ENCODE assay signal across 9 cellular contexts in genomic region chr3:124774305-124774673, GRCh38. TPM values are rescaled to one million over a fixed set of nuclear protein-coding genes. Genes with fewer than 3 reads are reported as not detected.
DNase-seq lines count a peak whose midpoint lies in the region; ATAC-seq and TF ChIP-seq lines count a peak whose summit lies in the region.
"Had no signal": no experiment of that assay in that cellular context is flagged by ENCODE, and none has a peak within 500 bp of the region (broad histone marks: within the 10 kb centered on the region; RNA-seq: fewer than 3 reads in every experiment).

No MANE protein-coding gene starts in this region.

- H3K36me3 ChIP-seq in adrenal gland (replicated peaks in 1 of 2) (no peaks in the 10 kb centered on the region), iPS DF 6.9 (ENCODE audit: control insufficient read depth, insufficient read depth, low read length) (0 out of 2 replicates have a peak, but pooled peaks cover 4% of the 10 kb centered on the region)

- H3K27ac ChIP-seq in adrenal gland: peak overlapping the region in 1 of 5 donors; percentile 84
- H3K27ac ChIP-seq in iPS DF 6.9 (ENCODE audit: low read length): no peak overlapping the region
- peak overlapping the region in 11 of 21 experiments; percentile 5 to 67 (median 29) for H3K27ac ChIP-seq in skin epidermis

- H3K4me1 ChIP-seq in adrenal gland (replicated peaks in 1 of 2) (peaks cover 16 to 51% of the 10 kb centered on the region in 2 donors), iPS DF 6.9 (ENCODE audit: control insufficient read depth, insufficient read depth, low read length) (peaks cover 7% of the 10 kb centered on the region)

- H3K4me1 Mint-ChIP-seq in stimulated activated naive B cell treated with anti-CD40 and anti-IgM and Interleukin-4, amounts not matched to agents 10 μg/mL and 1 μg/mL and 100 μg/mL, for 72 hours: peaks cover 0 to 7% of the 10 kb centered on the region in 2 donors

- intact Hi-C loops in adrenal gland (cut with DNase I): no loop called here

- no peak overlapping the region for H3K27ac Mint-ChIP-seq in stimulated activated naive B cell treated with anti-CD40 and anti-IgM and Interleukin-4, amounts not matched to agents 10 μg/mL and 1 μg/mL and 100 μg/mL, for 72 hours
- H3K27ac Mint-ChIP-seq: activated CD8-positive, alpha-beta T cell treated with anti-CD3 and anti-CD28 coated beads, Interleukin-2, amount 10 ng/mL, durations not matched to agents 7 days and 5 days had no signal

- H3K9me3 ChIP-seq in adrenal gland (replicated peaks in 1 of 3) (no peaks in the 10 kb centered on the region), iPS DF 6.9 (ENCODE audit: control insufficient read depth, insufficient read depth, low read length) (no peaks in the 10 kb centered on the region)

- TF ChIP-seq CTCF in adrenal gland (IDR thresholded peaks at IDR 0.05): no peak

- DNase-seq in HCEC 1CT (peak; percentile 73), adrenal gland (peak in 5 of 7 donors; percentile 49 to 81 (median 78)), iPS DF 6.9 (ENCODE audit: low read depth, low spot score) (peak; percentile 64)
- no peak for DNase-seq in stimulated activated naive B cell treated with anti-CD40 and anti-IgM and Interleukin-4, amounts not matched to agents 10 μg/mL and 1 μg/mL and 100 μg/mL, for 72 hours
- no peak for DNase-seq in stimulated activated CD8-positive, alpha-beta memory T cell treated with anti-CD3 and anti-CD28 coated beads, Interleukin-4, amount 100 ng/mL, for 48 hours
- DNase-seq: activated CD8-positive, alpha-beta T cell treated with anti-CD3 and anti-CD28 coated beads, Interleukin-2, amount 10 ng/mL, durations not matched to agents 7 days and 5 days had no signal

- ATAC-seq in GM21737 (IDR thresholded peaks at IDR 0.05; ENCODE audit: unreplicated experiment) (no peak), HG02981 (IDR thresholded peaks at IDR 0.05; ENCODE audit: unreplicated experiment) (no peak)
- ATAC-seq in stimulated activated naive B cell treated with anti-CD40 and anti-IgM and Interleukin-4, amounts not matched to agents 10 μg/mL and 1 μg/mL and 100 μg/mL, for 72 hours (replicated peaks): no peak
- ATAC-seq: activated CD8-positive, alpha-beta T cell treated with anti-CD3 and anti-CD28 coated beads, Interleukin-2, amount 10 ng/mL, durations not matched to agents 7 days and 5 days had no signal

- H3K27me3 ChIP-seq in adrenal gland: no peaks in the 10 kb centered on the region
- H3K27me3 ChIP-seq in iPS DF 6.9 (ENCODE audit: control insufficient read depth, insufficient read depth, low read length): no peaks in the 10 kb centered on the region

- H3K9me3 Mint-ChIP-seq in stimulated activated naive B cell treated with anti-CD40 and anti-IgM and Interleukin-4, amounts not matched to agents 10 μg/mL and 1 μg/mL and 100 μg/mL, for 72 hours: no peaks in the 10 kb centered on the region

- no peak overlapping the region for H3K4me3 ChIP-seq in adrenal gland
- H3K4me3 ChIP-seq in iPS DF 6.9 (ENCODE audit: low read length): no peak overlapping the region
- no peak overlapping the region for H3K4me3 ChIP-seq in skin epidermis

- no peaks in the 10 kb centered on the region for H3K36me3 Mint-ChIP-seq in stimulated activated naive B cell treated with anti-CD40 and anti-IgM and Interleukin-4, amounts not matched to agents 10 μg/mL and 1 μg/mL and 100 μg/mL, for 72 hours

- H3K4me3 Mint-ChIP-seq in stimulated activated naive B cell treated with anti-CD40 and anti-IgM and Interleukin-4, amounts not matched to agents 10 μg/mL and 1 μg/mL and 100 μg/mL, for 72 hours: no peak overlapping the region
- H3K4me3 Mint-ChIP-seq: activated CD8-positive, alpha-beta T cell treated with anti-CD3 and anti-CD28 coated beads, Interleukin-2, amount 10 ng/mL, durations not matched to agents 7 days and 5 days had no signal

- TF ChIP-seq POLR2A in adrenal gland (IDR thresholded peaks at IDR 0.05): no peak

- 37 to 66% (median 64%) methylated on average over 5 of the region's 5 CpGs for WGBS in adrenal gland, 4 donors
- WGBS in iPS DF 6.9 (ENCODE audit: insufficient coverage, insufficient read length): no CpG with 5 or more reads among the region's 5 CpGs

- H3K27me3 Mint-ChIP-seq in stimulated activated naive B cell treated with anti-CD40 and anti-IgM and Interleukin-4, amounts not matched to agents 10 μg/mL and 1 μg/mL and 100 μg/mL, for 72 hours: peaks cover 26 to 45% of the 10 kb centered on the region in 2 donors

RNA-seq across cellular contexts. Expression of gene UMPS, which starts 44.0 kb away (rescaled TPM):
- total RNA-seq in adrenal gland: 10 to 100 TPM; 15.1 to 42.2 (median 26.8) TPM
- polyA plus RNA-seq in adrenal gland: 10 to 100 TPM in 2 of 3 donors, 1 to 10 TPM in 1; 8.8 to 45.9 (median 17.7) TPM

Comparison
In these comparisons a context has a peak if more than half of its experiments do, and no peak if none do; other contexts are left out.
1. DNase-seq: peak in HCEC 1CT (single experiment), adrenal gland (5 of 7) and iPS DF 6.9 (single experiment); none in stimulated activated naive B cell treated with anti-CD40 and anti-IgM and Interleukin-4, amounts not matched to agents 10 μg/mL and 1 μg/mL and 100 μg/mL, for 72 hours (single experiment) and stimulated activated CD8-positive, alpha-beta memory T cell treated with anti-CD3 and anti-CD28 coated beads, Interleukin-4, amount 100 ng/mL, for 48 hours (single experiment).